In genomic region chr12:6603095-6603567, GRCh38 we compare ENCODE assay signal across 8 cellular contexts. TPM values are rescaled to one million over a fixed set of nuclear protein-coding genes. Genes with fewer than 3 reads are reported as not detected.
DNase-seq lines count a peak whose midpoint lies in the region; ATAC-seq and TF ChIP-seq lines count a peak whose summit lies in the region.

No MANE protein-coding gene starts in this region.

- H3K4me3 Mint-ChIP-seq in WTC11, result peak overlapping the region; percentile 37; the same call in 1 of the 2 replicates

- H3K4me1 ChIP-seq in cardiac muscle cell (ENCODE audit: low read depth), result peaks cover 28% of the 10 kb centered on the region
- H3K4me1 ChIP-seq in esophagus squamous epithelium, result peaks cover 19 to 53% (median 38%) of the 10 kb centered on the region in 3 donors
- H3K4me1 ChIP-seq in psoas muscle, result peaks cover 37% of the 10 kb centered on the region

- CTCF ChIA-PET in WTC11 (lab: Charles Lee), result interaction anchor here (0.6 to 1.7 kb wide), 5 partner anchors 16 to 281 kb away, joined by 3 to 5 read pairs (median 4); partner anchors contain the start of gene ZNF384

- DNase-seq in cardiac muscle cell (ENCODE audit: low read depth in 1 of 2, low spot score in 1 of 2), result peak; percentile 36 to 62
- DNase-seq in Right ventricle myocardium inferior (ENCODE audit: missing footprints), result no peak
- no peak for DNase-seq in WTC11 (ENCODE audit: low spot score)
- no peak for DNase-seq in esophagus squamous epithelium (lab: John Stamatoyannopoulos, UW)
- DNase-seq in psoas muscle, result peak; percentile 50 to 82
- no peak for DNase-seq in cerebellar cortex (ENCODE audit: low spot score)

- 18 to 22% methylated on average over 1 to 5 of the region's 6 CpGs for WGBS in esophagus squamous epithelium, 2 donors
- WGBS in psoas muscle, 3 donors, result 24 to 40% (median 31%) methylated on average over 5 to 6 of the region's 6 CpGs

- TF ChIP-seq POLR2A in esophagus squamous epithelium (IDR thresholded peaks at IDR 0.05), result no peak

- POLR2A ChIA-PET in WTC11 (lab: Charles Lee), result no interaction called here

- H3K9me3 ChIP-seq in cardiac muscle cell (ENCODE audit: low read depth) (no peaks in the 10 kb centered on the region), esophagus squamous epithelium (no peaks in the 10 kb centered on the region), psoas muscle (no peaks in the 10 kb centered on the region)

- peak overlapping the region; percentile 52 for H3K27ac ChIP-seq in cardiac muscle cell
- H3K27ac ChIP-seq in esophagus squamous epithelium, result peak overlapping the region; percentile 55 to 99 (median 86)
- no peak overlapping the region for H3K27ac ChIP-seq in psoas muscle

- H3K27me3 ChIP-seq in cardiac muscle cell (no peaks in the 10 kb centered on the region), esophagus squamous epithelium (no peaks in the 10 kb centered on the region), psoas muscle (ENCODE audit: insufficient read depth in 3 of 3, low read length in 2 of 3) (no peaks in the 10 kb centered on the region)

- ATAC-seq in Right ventricle myocardium inferior, result no peak
- no peak for ATAC-seq in WTC11
- ATAC-seq in psoas muscle, result no peak
- no peak for ATAC-seq in GM19452 (IDR thresholded peaks at IDR 0.05; ENCODE audit: unreplicated experiment)
- no peak for ATAC-seq in GM21529 (IDR thresholded peaks at IDR 0.05; ENCODE audit: unreplicated experiment)

- H3K4me3 ChIP-seq in cardiac muscle cell (no peak overlapping the region), esophagus squamous epithelium (peak overlapping the region in 2 of 4 donors; percentile 11 to 99), psoas muscle (peak overlapping the region; percentile 33)

- H3K36me3 ChIP-seq in cardiac muscle cell, result peaks cover 39% of the 10 kb centered on the region
- peaks cover 38 to 47% (median 41%) of the 10 kb centered on the region in 3 donors for H3K36me3 ChIP-seq in esophagus squamous epithelium
- peaks cover 14 to 60% of the 10 kb centered on the region in 2 donors for H3K36me3 ChIP-seq in psoas muscle (ENCODE audit: insufficient read depth in 1 of 2, low read depth in 1 of 2)

- H3K9me3 Mint-ChIP-seq in WTC11, result no peaks in the 10 kb centered on the region

- TF ChIP-seq CTCF in cardiac muscle cell (IDR thresholded peaks at IDR 0.05; ENCODE audit: low read depth, low read length) (no peak), WTC11 (IDR thresholded peaks at IDR 0.05) (no peak), esophagus squamous epithelium (IDR thresholded peaks at IDR 0.05) (no peak), psoas muscle (IDR thresholded peaks at IDR 0.05) (no peak)

- intact Hi-C loops in Right ventricle myocardium inferior (cut with DNase I) (no loop called here), esophagus squamous epithelium (cut with DNase I) (no loop called here), psoas muscle (cut with DNase I) (no loop called here)

- H3K27ac Mint-ChIP-seq in WTC11, result no peak overlapping the region

- no peaks in the 10 kb centered on the region for H3K27me3 Mint-ChIP-seq in WTC11 (ENCODE audit: low read depth)

- peaks cover 27% of the 10 kb centered on the region for H3K4me1 Mint-ChIP-seq in WTC11

- peaks cover 72% of the 10 kb centered on the region for H3K36me3 Mint-ChIP-seq in WTC11

TF ChIP-seq in WTC11, 78 proteins besides CTCF, POLR2A, EP300 and RAD21:
- no peak for TF ChIP-seq TEAD1 (CRISPR knock-in tag; IDR thresholded peaks at IDR 0.05)
- TF ChIP-seq PRDM15 (CRISPR knock-in tag; IDR thresholded peaks at IDR 0.05), result peak; percentile 75

RNA-seq across cellular contexts. Expression of gene CHD4, which starts 4.0 kb away (rescaled TPM):
- total RNA-seq in cardiac muscle cell, result 363 and 580 TPM in 2 replicates
- 155 and 204 TPM in 2 replicates for polyA plus RNA-seq in cardiac muscle cell
- 165 TPM for total RNA-seq in Right ventricle myocardium inferior
- total RNA-seq in WTC11 (2021), result 333 to 354 TPM (median 334 TPM) in 3 replicates
- 100 to 1,000 TPM; 116 to 165 (median 127) TPM for total RNA-seq in esophagus squamous epithelium
- total RNA-seq in psoas muscle, result 100 to 1,000 TPM in 2 of 4 donors, 10 to 100 TPM in 2; 94.5 to 152 (median 112) TPM
- 10 to 100 TPM; 62.5 to 90.0 (median 78.5) TPM for polyA plus RNA-seq in psoas muscle

RNA-seq across cellular contexts. Expression of gene LPAR5, which starts 32.6 kb away (rescaled TPM):
- 0.07 and 0.71 TPM in 2 replicates for total RNA-seq in cardiac muscle cell
- polyA plus RNA-seq in cardiac muscle cell, result 0.10 and 0.78 TPM in 2 replicates
- total RNA-seq in Right ventricle myocardium inferior, result 7.5 TPM
- 0.20 to 0.57 TPM (median 0.48 TPM) in 3 replicates for total RNA-seq in WTC11 (2021)
- total RNA-seq in esophagus squamous epithelium, result 10 to 100 TPM; 12.8 to 46.0 (median 17.4) TPM
- under 1 TPM; 0.30 to 0.60 (median 0.39) TPM for total RNA-seq in psoas muscle
- under 1 TPM; 0.04 to 0.20 (median 0.05) TPM for polyA plus RNA-seq in psoas muscle

RNA-seq across cellular contexts. Expression of gene NOP2, which starts 35.0 kb away (rescaled TPM):
- 20.4 and 45.5 TPM in 2 replicates for total RNA-seq in cardiac muscle cell
- 36.2 and 38.2 TPM in 2 replicates for polyA plus RNA-seq in cardiac muscle cell
- 16.2 TPM for total RNA-seq in Right ventricle myocardium inferior
- 68.4 to 79.4 TPM (median 72.4 TPM) in 3 replicates for total RNA-seq in WTC11 (2021)
- 10 to 100 TPM; 36.0 to 51.9 (median 48.2) TPM for total RNA-seq in esophagus squamous epithelium
- 10 to 100 TPM; 29.8 to 62.2 (median 52.9) TPM for total RNA-seq in psoas muscle
- 10 to 100 TPM; 44.1 to 67.0 (median 66.4) TPM for polyA plus RNA-seq in psoas muscle

RNA-seq across cellular contexts. Expression of gene ACRBP, which starts 44.1 kb away (rescaled TPM):
- total RNA-seq in cardiac muscle cell (0.99 and 2.8 TPM in 2 replicates), Right ventricle myocardium inferior (1.2 TPM), WTC11 (2021) (2.1 to 4.2 TPM (median 3.2 TPM) in 3 replicates), esophagus squamous epithelium (1 to 10 TPM in 2 of 4 donors, under 1 TPM in 1, not detected in 1; 0.35 to 4.0 (median 3.2) TPM), psoas muscle (under 1 TPM; 0.44 to 0.99 (median 0.86) TPM)
- polyA plus RNA-seq in cardiac muscle cell (2.6 and 7.0 TPM in 2 replicates), psoas muscle (under 1 TPM in 2 of 3 donors, not detected in 1; 0.29 to 0.82 TPM)

RNA-seq across cellular contexts. Expression of gene IFFO1, which starts 47.3 kb away (rescaled TPM):
- total RNA-seq in cardiac muscle cell (18.0 and 29.0 TPM in 2 replicates), Right ventricle myocardium inferior (15.9 TPM), WTC11 (2021) (14.1 to 15.4 TPM (median 14.5 TPM) in 3 replicates), esophagus squamous epithelium (1 to 10 TPM in 3 of 4 donors, under 1 TPM in 1; 0.76 to 7.4 (median 2.7) TPM), psoas muscle (10 to 100 TPM; 12.6 to 26.3 (median 18.0) TPM)
- polyA plus RNA-seq in cardiac muscle cell (25.4 and 28.4 TPM in 2 replicates), psoas muscle (1 to 10 TPM; 6.7 to 8.9 (median 8.3) TPM)

Comparison
In these comparisons a context has a peak if more than half of its experiments do, and no peak if none do; other contexts are left out.
1. DNase-seq: peak in cardiac muscle cell (2 of 2) and psoas muscle (2 of 2); none in Right ventricle myocardium inferior (single experiment), WTC11 (single experiment), esophagus squamous epithelium (single experiment) and cerebellar cortex (single experiment).